In the genomic region with DNA sequence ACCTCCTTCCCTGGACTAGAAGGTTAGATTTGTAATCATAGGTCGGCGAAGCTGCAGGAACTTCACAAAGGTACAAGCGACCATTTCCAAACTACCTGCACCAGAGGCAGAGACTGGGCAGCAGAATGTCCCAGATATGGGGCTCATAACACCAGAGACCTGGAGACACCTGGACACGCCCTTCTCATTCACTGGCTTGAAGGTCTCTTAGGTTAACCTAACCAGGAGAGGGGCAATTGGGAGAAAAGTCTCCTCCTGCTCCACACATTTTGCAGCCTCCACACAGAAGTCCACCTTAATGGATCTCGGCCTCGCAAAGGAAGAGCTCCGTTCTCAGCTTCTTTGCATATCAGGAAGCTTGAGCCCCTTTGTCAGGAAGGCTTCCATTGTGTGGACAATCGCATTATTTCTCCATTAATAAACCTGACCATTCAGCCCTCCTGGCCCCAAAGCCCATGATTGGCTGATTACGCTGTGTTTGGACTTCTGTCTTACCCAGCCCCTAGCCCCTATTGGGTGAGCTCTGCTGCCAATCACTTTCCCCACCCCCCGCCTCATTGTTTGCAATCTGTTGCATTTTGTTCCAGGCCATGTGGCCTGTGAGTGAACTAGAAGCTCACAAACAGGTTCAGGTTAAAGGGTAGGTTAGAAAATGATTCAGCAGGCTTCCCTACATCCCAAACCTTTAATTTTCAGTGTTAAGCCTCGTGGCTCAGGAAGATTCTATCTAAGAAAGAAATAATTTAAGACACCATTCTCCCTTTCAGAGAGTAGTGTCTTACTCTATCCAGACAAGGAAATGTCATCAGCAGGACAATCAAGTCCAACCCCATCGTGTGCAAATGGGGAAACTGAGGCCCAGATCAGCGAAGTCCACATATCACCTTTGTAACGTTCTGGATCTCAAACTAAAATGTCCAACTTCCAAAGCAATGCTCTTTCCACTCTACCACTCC, we compare ENCODE assay signal across 9 cellular contexts. TPM values are rescaled to one million over a fixed set of nuclear protein-coding genes. Genes with fewer than 3 reads are reported as not detected.
DNase-seq lines count a peak whose midpoint lies in the region; ATAC-seq and TF ChIP-seq lines count a peak whose summit lies in the region.
"Had no signal": no experiment of that assay in that cellular context is flagged by ENCODE, and none has a peak within 500 bp of the region (broad histone marks: within the 10 kb centered on the region; RNA-seq: fewer than 3 reads in every experiment).

No MANE protein-coding gene starts in this region.

- 66 to 69% methylated on average over 14 of the region's 14 CpGs for WGBS in tibial nerve, 2 donors

- TF ChIP-seq CTCF in brain (conservative IDR thresholded peaks at IDR 0.05) = no peak
- no peak for TF ChIP-seq CTCF in mesothelial cell of epicardium (IDR thresholded peaks at IDR 0.05; ENCODE audit: unreplicated experiment)
- TF ChIP-seq CTCF in tibial nerve (IDR thresholded peaks at IDR 0.05) = no peak

- H3K27me3 ChIP-seq in tibial nerve = peaks cover 0 to 31% of the 10 kb centered on the region in 2 donors

- no peak for TF ChIP-seq EP300 in tibial nerve (IDR thresholded peaks at IDR 0.05)

- H3K4me1 ChIP-seq in tibial nerve = peaks cover 0 to 44% (median 8%) of the 10 kb centered on the region in 4 donors

- H3K27ac ChIP-seq in tibial nerve = no peak overlapping the region

- no peaks in the 10 kb centered on the region for H3K36me3 ChIP-seq in tibial nerve

- H3K4me3 Mint-ChIP-seq in brain (peak overlapping the region; percentile 88 to 95 (median 91)), mesothelial cell of epicardium (peak overlapping the region; percentile 83)
- no peak overlapping the region for H3K4me3 Mint-ChIP-seq in stimulated activated effector memory CD8-positive, alpha-beta T cell treated with anti-CD3 and anti-CD28 coated beads, Interleukin-12 subunit alpha, Interleukin-12 subunit beta, amount 100 ng/mL, for 72 hours

- no peak for TF ChIP-seq POLR2A in tibial nerve (IDR thresholded peaks at IDR 0.05)

- H3K27ac Mint-ChIP-seq in brain (peak overlapping the region; percentile 77 to 98 (median 92)), mesothelial cell of epicardium (peak overlapping the region; percentile 70)
- no peak overlapping the region for H3K27ac Mint-ChIP-seq in stimulated activated effector memory CD8-positive, alpha-beta T cell treated with anti-CD3 and anti-CD28 coated beads, Interleukin-12 subunit alpha, Interleukin-12 subunit beta, amount 100 ng/mL, for 72 hours
- H3K27ac Mint-ChIP-seq: activated naive CD4-positive, alpha-beta T cell treated with anti-CD3 and anti-CD28 coated beads, Interleukin-2, amount 50 U/mL, for 24 hours had no signal

- peaks cover 6% of the 10 kb centered on the region for H3K36me3 Mint-ChIP-seq in brain
- no peaks in the 10 kb centered on the region for H3K36me3 Mint-ChIP-seq in mesothelial cell of epicardium
- H3K36me3 Mint-ChIP-seq in stimulated activated effector memory CD8-positive, alpha-beta T cell treated with anti-CD3 and anti-CD28 coated beads, Interleukin-12 subunit alpha, Interleukin-12 subunit beta, amount 100 ng/mL, for 72 hours = no peaks in the 10 kb centered on the region
- H3K36me3 Mint-ChIP-seq: activated naive CD4-positive, alpha-beta T cell treated with anti-CD3 and anti-CD28 coated beads, Interleukin-2, amount 50 U/mL, for 24 hours had no signal

- DNase-seq in DMS153 treated with DMSO at 0.1 percent for 48 hours (lab: John Stamatoyannopoulos, UW; ENCODE audit: unreplicated experiment) (peak; percentile 97), NCI-H1694 (lab: John Stamatoyannopoulos, UW) (peak; percentile 100), mesothelial cell of epicardium (ENCODE audit: low spot score in 2 of 2, unreplicated experiment in 2 of 2) (peak; percentile 64 to 77), tibial nerve (ENCODE audit: low spot score in 2 of 2) (no peak)
- no peak for DNase-seq in stimulated activated effector memory CD8-positive, alpha-beta T cell treated with anti-CD3 and anti-CD28 coated beads, Interleukin-12 subunit alpha, Interleukin-12 subunit beta, amount 100 ng/mL, for 72 hours (ENCODE audit: low spot score in 2 of 2)
- no peak for DNase-seq in activated CD8-positive, alpha-beta memory T cell treated with anti-CD3 and anti-CD28 coated beads, Interleukin-2, amount 50 U/mL, for 4 hours

- H3K27me3 Mint-ChIP-seq in brain = peaks cover 7% of the 10 kb centered on the region
- H3K27me3 Mint-ChIP-seq in mesothelial cell of epicardium (ENCODE audit: low read depth) = peaks cover 19% of the 10 kb centered on the region

- no peak for ATAC-seq in stimulated activated effector memory CD8-positive, alpha-beta T cell treated with anti-CD3 and anti-CD28 coated beads, Interleukin-12 subunit alpha, Interleukin-12 subunit beta, amount 100 ng/mL, for 72 hours
- no peak for ATAC-seq in HG03378 (IDR thresholded peaks at IDR 0.05; ENCODE audit: unreplicated experiment)

- no peak overlapping the region for H3K4me3 ChIP-seq in tibial nerve

- H3K9me3 Mint-ChIP-seq in brain (peaks cover 0 to 3% (median 0%) of the 10 kb centered on the region in 5 experiments), mesothelial cell of epicardium (no peaks in the 10 kb centered on the region)
- no peaks in the 10 kb centered on the region for H3K9me3 Mint-ChIP-seq in stimulated activated effector memory CD8-positive, alpha-beta T cell treated with anti-CD3 and anti-CD28 coated beads, Interleukin-12 subunit alpha, Interleukin-12 subunit beta, amount 100 ng/mL, for 72 hours
- H3K9me3 Mint-ChIP-seq: activated naive CD4-positive, alpha-beta T cell treated with anti-CD3 and anti-CD28 coated beads, Interleukin-2, amount 50 U/mL, for 24 hours had no signal

- peaks cover 77% of the 10 kb centered on the region for H3K4me1 Mint-ChIP-seq in brain
- H3K4me1 Mint-ChIP-seq in mesothelial cell of epicardium = peaks cover 47% of the 10 kb centered on the region
- no peaks in the 10 kb centered on the region for H3K4me1 Mint-ChIP-seq in stimulated activated effector memory CD8-positive, alpha-beta T cell treated with anti-CD3 and anti-CD28 coated beads, Interleukin-12 subunit alpha, Interleukin-12 subunit beta, amount 100 ng/mL, for 72 hours
- H3K4me1 Mint-ChIP-seq: activated naive CD4-positive, alpha-beta T cell treated with anti-CD3 and anti-CD28 coated beads, Interleukin-2, amount 50 U/mL, for 24 hours had no signal

- H3K9me3 ChIP-seq in tibial nerve = no peaks in the 10 kb centered on the region

RNA-seq across cellular contexts. Expression of a gene that starts 2.8 kb away (rescaled TPM):
- polyA plus RNA-seq in brain (ENCODE audit: insufficient read depth, low read depth, low replicate concordance) = 7.1 TPM
- total RNA-seq in mesothelial cell of epicardium (25.0 to 27.2 TPM (median 25.5 TPM) in 3 replicates), tibial nerve (1 to 10 TPM in 1 of 4 donors, under 1 TPM in 3; 0.30 to 1.8 (median 0.86) TPM)

RNA-seq across cellular contexts. Expression of a gene that starts 15.6 kb away (rescaled TPM):
- polyA plus RNA-seq in brain (ENCODE audit: insufficient read depth, low read depth, low replicate concordance) = 12.2 TPM
- total RNA-seq in mesothelial cell of epicardium (38.6 to 40.3 TPM (median 39.5 TPM) in 3 replicates), tibial nerve (10 to 100 TPM; 17.4 to 29.8 (median 27.4) TPM)

RNA-seq across cellular contexts. Expression of a gene that starts 56.0 kb away (rescaled TPM):
- 20.9 TPM for polyA plus RNA-seq in brain (ENCODE audit: insufficient read depth, low read depth, low replicate concordance)
- total RNA-seq in mesothelial cell of epicardium (5.7 to 6.9 TPM (median 6.1 TPM) in 3 replicates), tibial nerve (10 to 100 TPM in 3 of 4 donors, 1 to 10 TPM in 1; 6.0 to 24.3 (median 18.1) TPM)

Comparison
In these comparisons a context has a peak if more than half of its experiments do, and no peak if none do; other contexts are left out.
1. DNase-seq: peak in DMS153 treated with DMSO at 0.1 percent for 48 hours (single experiment), NCI-H1694 (single experiment) and mesothelial cell of epicardium (2 of 2); none in stimulated activated effector memory CD8-positive, alpha-beta T cell treated with anti-CD3 and anti-CD28 coated beads, Interleukin-12 subunit alpha, Interleukin-12 subunit beta, amount 100 ng/mL, for 72 hours (0 of 2), activated CD8-positive, alpha-beta memory T cell treated with anti-CD3 and anti-CD28 coated beads, Interleukin-2, amount 50 U/mL, for 4 hours (single experiment) and tibial nerve (0 of 2).